ENCODE assay signal across 14 cellular contexts in the genomic region with DNA sequence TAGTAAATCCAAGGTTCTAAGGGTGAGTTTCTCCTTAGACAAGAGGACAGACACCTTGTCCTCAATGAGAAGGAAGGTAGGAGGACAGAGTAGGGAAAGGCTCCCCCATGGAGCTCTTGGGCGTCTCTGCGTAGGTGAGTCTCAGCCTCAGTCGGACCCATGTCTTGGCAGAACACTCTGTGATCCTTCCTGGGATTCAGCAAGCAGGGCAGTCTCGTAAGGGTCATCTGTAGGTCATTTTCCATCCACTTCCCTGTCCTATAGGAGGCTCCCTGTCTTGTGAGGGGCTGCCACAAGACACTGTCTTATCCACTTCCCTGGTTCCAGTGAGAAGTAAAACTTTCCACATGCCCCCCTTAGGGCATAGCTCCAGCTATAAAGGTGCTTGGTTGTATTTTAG.
DNase-seq lines count a peak whose midpoint lies in the region; ATAC-seq and TF ChIP-seq lines count a peak whose summit lies in the region.
"Had no signal": no experiment of that assay in that cellular context is flagged by ENCODE, and none has a peak within 500 bp of the region (broad histone marks: within the 10 kb centered on the region; RNA-seq: fewer than 3 reads in every experiment).

No MANE protein-coding gene starts in this region.

- no peak overlapping the region for H3K27ac ChIP-seq in right atrium auricular region
- peak overlapping the region; percentile 38 for H3K27ac ChIP-seq in suprapubic skin
- H3K27ac ChIP-seq: BLaER1 had no signal

- no peaks in the 10 kb centered on the region for H3K27me3 ChIP-seq in right atrium auricular region
- no peaks in the 10 kb centered on the region for H3K27me3 ChIP-seq in suprapubic skin
- H3K27me3 ChIP-seq: BLaER1 had no signal

- peak overlapping the region in 2 of 3 experiments; percentile 37 to 44 for H3K27ac Mint-ChIP-seq in nephron
- H3K27ac Mint-ChIP-seq: CD8-positive, alpha-beta memory T cell had no signal

- peaks cover 0 to 8% of the 10 kb centered on the region in 2 donors for H3K9me3 ChIP-seq in right atrium auricular region
- no peaks in the 10 kb centered on the region for H3K9me3 ChIP-seq in suprapubic skin
- H3K9me3 ChIP-seq: Caco-2, HAP-1 had no signal

- intact Hi-C loops in left ventricle myocardium superior (cut with micrococcal nuclease), result no loop called here

- H3K4me1 Mint-ChIP-seq in nephron, result peaks cover 31% of the 10 kb centered on the region
- H3K4me1 Mint-ChIP-seq: CD8-positive, alpha-beta memory T cell had no signal

- peaks cover 37% of the 10 kb centered on the region for H3K27me3 Mint-ChIP-seq in nephron (ENCODE audit: low read depth)

- peaks cover 6% of the 10 kb centered on the region for H3K9me3 Mint-ChIP-seq in nephron

- H3K36me3 ChIP-seq in right atrium auricular region, result no peaks in the 10 kb centered on the region
- H3K36me3 ChIP-seq in suprapubic skin, result no peaks in the 10 kb centered on the region
- H3K36me3 ChIP-seq: BLaER1, HAP-1 had no signal

- TF ChIP-seq CTCF in right atrium auricular region (IDR thresholded peaks at IDR 0.05) (no peak), nephron (IDR thresholded peaks at IDR 0.05; ENCODE audit: unreplicated experiment in 3 of 3) (no peak), suprapubic skin (IDR thresholded peaks at IDR 0.05) (no peak)

- no peak for TF ChIP-seq EP300 in suprapubic skin (IDR thresholded peaks at IDR 0.05)

- peak; percentile 23 for DNase-seq in right atrium auricular region (ENCODE audit: low spot score)
- DNase-seq in left ventricle myocardium superior, result no peak
- no peak for DNase-seq in suprapubic skin (ENCODE audit: low spot score in 2 of 2)
- no peak for DNase-seq in putamen (ENCODE audit: low spot score)
- no peak for DNase-seq in DMS79 (lab: John Stamatoyannopoulos, UW)
- DNase-seq in SKM-1 treated with dmso at 0.1 percent for 144 hours (lab: John Stamatoyannopoulos, UW; ENCODE audit: unreplicated experiment), result no peak
- DNase-seq: 8988T; AML-193; Caco-2; CD8-positive, alpha-beta memory T cell; GF-D8 had no signal

- H3K4me3 Mint-ChIP-seq in nephron, result no peak overlapping the region
- H3K4me3 Mint-ChIP-seq: CD8-positive, alpha-beta memory T cell had no signal

- H3K36me3 Mint-ChIP-seq in nephron (ENCODE audit: low read depth), result no peaks in the 10 kb centered on the region
- H3K36me3 Mint-ChIP-seq: CD8-positive, alpha-beta memory T cell had no signal

- no peak for TF ChIP-seq POLR2A in suprapubic skin (IDR thresholded peaks at IDR 0.05)

- H3K4me1 ChIP-seq in right atrium auricular region (peaks cover 0 to 7% of the 10 kb centered on the region in 2 donors), suprapubic skin (peaks cover 27% of the 10 kb centered on the region)
- H3K4me1 ChIP-seq: BLaER1, Caco-2, HAP-1 had no signal

- 81% methylated on average over 3 of the region's 4 CpGs for WGBS in suprapubic skin

- ATAC-seq in left ventricle myocardium superior, result no peak

- H3K4me3 ChIP-seq in right atrium auricular region, result no peak overlapping the region
- no peak overlapping the region for H3K4me3 ChIP-seq in suprapubic skin
- H3K4me3 ChIP-seq: BLaER1, HAP-1 had no signal
